1 cellular context compared by ENCODE assay signal in the genomic region with DNA sequence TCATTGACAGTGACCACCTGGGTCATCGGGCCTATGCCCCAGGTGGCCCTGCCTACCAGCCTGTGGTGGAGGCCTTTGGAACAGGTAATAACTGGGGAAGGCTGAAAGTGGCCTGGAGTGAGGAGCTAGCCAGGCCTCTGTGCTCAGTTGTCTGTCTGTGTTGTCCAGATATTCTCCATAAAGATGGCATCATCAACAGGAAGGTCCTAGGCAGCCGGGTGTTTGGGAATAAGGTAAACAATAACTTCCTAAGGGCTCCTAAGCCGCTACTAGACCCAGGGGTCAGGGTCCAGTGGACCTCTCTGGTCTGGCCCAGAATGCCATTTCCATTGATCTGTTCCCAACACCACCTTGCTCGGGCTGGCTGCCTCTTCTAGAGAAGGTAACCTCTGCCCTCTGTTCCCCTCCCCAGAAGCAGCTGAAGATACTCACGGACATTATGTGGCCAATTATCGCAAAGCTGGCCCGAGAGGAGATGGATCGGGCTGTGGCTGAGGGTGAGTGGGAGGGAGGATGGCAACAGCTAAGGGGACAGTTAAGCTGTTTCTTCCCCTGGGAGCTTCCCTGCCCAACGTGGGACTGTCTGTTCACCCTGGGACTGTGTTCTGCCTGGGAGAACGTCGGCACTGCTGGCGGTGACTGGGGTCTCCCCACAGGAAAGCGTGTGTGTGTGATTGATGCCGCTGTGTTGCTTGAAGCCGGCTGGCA.
TF ChIP-seq lines count a peak whose summit lies in the region.

No MANE protein-coding gene starts in this region.

TF ChIP-seq in HepG2, 621 proteins besides CTCF, POLR2A, EP300 and RAD21 (continued from another document and continues in another):
- TF ChIP-seq HIC2 (CRISPR knock-in tag; IDR thresholded peaks at IDR 0.05; ENCODE audit: low read depth) (peak; percentile 21; the same call in 1 of the 2 replicates), MED8 (CRISPR knock-in tag; IDR thresholded peaks at IDR 0.05; ENCODE audit: insufficient replicate concordance) (no peak), PTBP1 (IDR thresholded peaks at IDR 0.05; ENCODE audit: low read depth, low read length, poor library complexity, severe bottlenecking) (peak; percentile 21), HDAC6 (IDR thresholded peaks at IDR 0.05; ENCODE audit: low read depth, low read length) (no peak), IRF1 (CRISPR knock-in tag; IDR thresholded peaks at IDR 0.05; ENCODE audit: low read depth) (no peak), KDM2A (CRISPR knock-in tag; IDR thresholded peaks at IDR 0.05; ENCODE audit: borderline replicate concordance, low read depth) (peak; percentile 55; the same call in 1 of the 2 replicates), IRX3 (CRISPR knock-in tag; IDR thresholded peaks at IDR 0.05; ENCODE audit: borderline replicate concordance, low read depth) (no peak), TBP (CRISPR knock-in tag; IDR thresholded peaks at IDR 0.05) (no peak), ZNF678 (CRISPR knock-in tag; IDR thresholded peaks at IDR 0.05) (no peak), SKI (IDR thresholded peaks at IDR 0.05; ENCODE audit: partially characterized antibody) (peak; percentile 74), RORA (CRISPR knock-in tag; IDR thresholded peaks at IDR 0.05) (no peak), PCBP2 (optimal IDR thresholded peaks at IDR 0.05; ENCODE audit: low read depth, low read length, poor library complexity, severe bottlenecking) (no peak), TSC22D2 (CRISPR knock-in tag; IDR thresholded peaks at IDR 0.05; ENCODE audit: borderline replicate concordance) (no peak), ZNF44 (CRISPR knock-in tag; IDR thresholded peaks at IDR 0.05) (no peak), TERF1 (CRISPR knock-in tag; IDR thresholded peaks at IDR 0.05) (no peak), ZFP36 (IDR thresholded peaks at IDR 0.05; ENCODE audit: borderline replicate concordance, low read depth, low read length, partially characterized antibody) (no peak), ZNF34 (CRISPR knock-in tag; IDR thresholded peaks at IDR 0.05; ENCODE audit: borderline replicate concordance) (0 out of 2 replicates have a peak, but pooled peaks have one; percentile 22), AGO2 (optimal IDR thresholded peaks at IDR 0.05; ENCODE audit: low read depth, low read length) (no peak), KDM1A (CRISPR knock-in tag; IDR thresholded peaks at IDR 0.05) (peak; percentile 52; the same call in 1 of the 2 replicates), CENPX (CRISPR knock-in tag; IDR thresholded peaks at IDR 0.05) (no peak), ETV6 (CRISPR knock-in tag; conservative IDR thresholded peaks at IDR 0.05) (no peak), ZZZ3 (CRISPR knock-in tag; IDR thresholded peaks at IDR 0.05; ENCODE audit: borderline replicate concordance) (no peak), SAFB2 (CRISPR knock-in tag; IDR thresholded peaks at IDR 0.05; ENCODE audit: borderline replicate concordance, low read depth) (no peak), ZNF766 (CRISPR knock-in tag; IDR thresholded peaks at IDR 0.05; ENCODE audit: borderline replicate concordance) (0 out of 2 replicates have a peak, but pooled peaks have one; percentile 6), NFKBIZ (CRISPR knock-in tag; IDR thresholded peaks at IDR 0.05) (no peak), ZNF234 (CRISPR knock-in tag; conservative IDR thresholded peaks at IDR 0.05) (no peak), PHF8 (CRISPR knock-in tag; IDR thresholded peaks at IDR 0.05) (0 out of 2 replicates have a peak, but pooled peaks have one; percentile 29), PITX1 (CRISPR knock-in tag; IDR thresholded peaks at IDR 0.05) (peak; percentile 83), POLR2AphosphoS2 (IDR thresholded peaks at IDR 0.05; ENCODE audit: low read depth, low read length) (0 out of 2 replicates have a peak, but pooled peaks have one; percentile 22), ZSCAN20 (CRISPR knock-in tag; IDR thresholded peaks at IDR 0.05; ENCODE audit: borderline replicate concordance) (no peak), PRMT3 (CRISPR knock-in tag; IDR thresholded peaks at IDR 0.05; ENCODE audit: borderline replicate concordance, low read depth) (no peak), HNRNPH1 (optimal IDR thresholded peaks at IDR 0.05; ENCODE audit: low read depth, low read length) (no peak), ZNF230 (CRISPR knock-in tag; IDR thresholded peaks at IDR 0.05) (no peak), ZNF552 (CRISPR knock-in tag; IDR thresholded peaks at IDR 0.05; ENCODE audit: borderline replicate concordance) (no peak), KMT2B (CRISPR knock-in tag; IDR thresholded peaks at IDR 0.05) (peak; percentile 68; the same call in 1 of the 2 replicates), NAIF1 (CRISPR knock-in tag; IDR thresholded peaks at IDR 0.05; ENCODE audit: borderline replicate concordance) (no peak)
- TF ChIP-seq, protein P1, sequence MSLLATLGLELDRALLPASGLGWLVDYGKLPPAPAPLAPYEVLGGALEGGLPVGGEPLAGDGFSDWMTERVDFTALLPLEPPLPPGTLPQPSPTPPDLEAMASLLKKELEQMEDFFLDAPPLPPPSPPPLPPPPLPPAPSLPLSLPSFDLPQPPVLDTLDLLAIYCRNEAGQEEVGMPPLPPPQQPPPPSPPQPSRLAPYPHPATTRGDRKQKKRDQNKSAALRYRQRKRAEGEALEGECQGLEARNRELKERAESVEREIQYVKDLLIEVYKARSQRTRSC (CRISPR knock-in tag; IDR thresholded peaks at IDR 0.05; ENCODE audit: low read depth), result no peak
- TF ChIP-seq, protein P2, sequence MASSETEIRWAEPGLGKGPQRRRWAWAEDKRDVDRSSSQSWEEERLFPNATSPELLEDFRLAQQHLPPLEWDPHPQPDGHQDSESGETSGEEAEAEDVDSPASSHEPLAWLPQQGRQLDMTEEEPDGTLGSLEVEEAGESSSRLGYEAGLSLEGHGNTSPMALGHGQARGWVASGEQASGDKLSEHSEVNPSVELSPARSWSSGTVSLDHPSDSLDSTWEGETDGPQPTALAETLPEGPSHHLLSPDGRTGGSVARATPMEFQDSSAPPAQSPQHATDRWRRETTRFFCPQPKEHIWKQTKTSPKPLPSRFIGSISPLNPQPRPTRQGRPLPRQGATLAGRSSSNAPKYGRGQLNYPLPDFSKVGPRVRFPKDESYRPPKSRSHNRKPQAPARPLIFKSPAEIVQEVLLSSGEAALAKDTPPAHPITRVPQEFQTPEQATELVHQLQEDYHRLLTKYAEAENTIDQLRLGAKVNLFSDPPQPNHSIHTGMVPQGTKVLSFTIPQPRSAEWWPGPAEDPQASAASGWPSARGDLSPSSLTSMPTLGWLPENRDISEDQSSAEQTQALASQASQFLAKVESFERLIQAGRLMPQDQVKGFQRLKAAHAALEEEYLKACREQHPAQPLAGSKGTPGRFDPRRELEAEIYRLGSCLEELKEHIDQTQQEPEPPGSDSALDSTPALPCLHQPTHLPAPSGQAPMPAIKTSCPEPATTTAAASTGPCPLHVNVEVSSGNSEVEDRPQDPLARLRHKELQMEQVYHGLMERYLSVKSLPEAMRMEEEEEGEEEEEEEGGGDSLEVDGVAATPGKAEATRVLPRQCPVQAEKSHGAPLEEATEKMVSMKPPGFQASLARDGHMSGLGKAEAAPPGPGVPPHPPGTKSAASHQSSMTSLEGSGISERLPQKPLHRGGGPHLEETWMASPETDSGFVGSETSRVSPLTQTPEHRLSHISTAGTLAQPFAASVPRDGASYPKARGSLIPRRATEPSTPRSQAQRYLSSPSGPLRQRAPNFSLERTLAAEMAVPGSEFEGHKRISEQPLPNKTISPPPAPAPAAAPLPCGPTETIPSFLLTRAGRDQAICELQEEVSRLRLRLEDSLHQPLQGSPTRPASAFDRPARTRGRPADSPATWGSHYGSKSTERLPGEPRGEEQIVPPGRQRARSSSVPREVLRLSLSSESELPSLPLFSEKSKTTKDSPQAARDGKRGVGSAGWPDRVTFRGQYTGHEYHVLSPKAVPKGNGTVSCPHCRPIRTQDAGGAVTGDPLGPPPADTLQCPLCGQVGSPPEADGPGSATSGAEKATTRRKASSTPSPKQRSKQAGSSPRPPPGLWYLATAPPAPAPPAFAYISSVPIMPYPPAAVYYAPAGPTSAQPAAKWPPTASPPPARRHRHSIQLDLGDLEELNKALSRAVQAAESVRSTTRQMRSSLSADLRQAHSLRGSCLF (CRISPR knock-in tag; IDR thresholded peaks at IDR 0.05; ENCODE audit: borderline replicate concordance), result no peak
- TF ChIP-seq, protein P3, sequence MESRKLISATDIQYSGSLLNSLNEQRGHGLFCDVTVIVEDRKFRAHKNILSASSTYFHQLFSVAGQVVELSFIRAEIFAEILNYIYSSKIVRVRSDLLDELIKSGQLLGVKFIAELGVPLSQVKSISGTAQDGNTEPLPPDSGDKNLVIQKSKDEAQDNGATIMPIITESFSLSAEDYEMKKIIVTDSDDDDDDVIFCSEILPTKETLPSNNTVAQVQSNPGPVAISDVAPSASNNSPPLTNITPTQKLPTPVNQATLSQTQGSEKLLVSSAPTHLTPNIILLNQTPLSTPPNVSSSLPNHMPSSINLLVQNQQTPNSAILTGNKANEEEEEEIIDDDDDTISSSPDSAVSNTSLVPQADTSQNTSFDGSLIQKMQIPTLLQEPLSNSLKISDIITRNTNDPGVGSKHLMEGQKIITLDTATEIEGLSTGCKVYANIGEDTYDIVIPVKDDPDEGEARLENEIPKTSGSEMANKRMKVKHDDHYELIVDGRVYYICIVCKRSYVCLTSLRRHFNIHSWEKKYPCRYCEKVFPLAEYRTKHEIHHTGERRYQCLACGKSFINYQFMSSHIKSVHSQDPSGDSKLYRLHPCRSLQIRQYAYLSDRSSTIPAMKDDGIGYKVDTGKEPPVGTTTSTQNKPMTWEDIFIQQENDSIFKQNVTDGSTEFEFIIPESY (CRISPR knock-in tag; IDR thresholded peaks at IDR 0.05), result peak; percentile 71; the same call in 1 of the 2 replicates
- TF ChIP-seq, protein P4, sequence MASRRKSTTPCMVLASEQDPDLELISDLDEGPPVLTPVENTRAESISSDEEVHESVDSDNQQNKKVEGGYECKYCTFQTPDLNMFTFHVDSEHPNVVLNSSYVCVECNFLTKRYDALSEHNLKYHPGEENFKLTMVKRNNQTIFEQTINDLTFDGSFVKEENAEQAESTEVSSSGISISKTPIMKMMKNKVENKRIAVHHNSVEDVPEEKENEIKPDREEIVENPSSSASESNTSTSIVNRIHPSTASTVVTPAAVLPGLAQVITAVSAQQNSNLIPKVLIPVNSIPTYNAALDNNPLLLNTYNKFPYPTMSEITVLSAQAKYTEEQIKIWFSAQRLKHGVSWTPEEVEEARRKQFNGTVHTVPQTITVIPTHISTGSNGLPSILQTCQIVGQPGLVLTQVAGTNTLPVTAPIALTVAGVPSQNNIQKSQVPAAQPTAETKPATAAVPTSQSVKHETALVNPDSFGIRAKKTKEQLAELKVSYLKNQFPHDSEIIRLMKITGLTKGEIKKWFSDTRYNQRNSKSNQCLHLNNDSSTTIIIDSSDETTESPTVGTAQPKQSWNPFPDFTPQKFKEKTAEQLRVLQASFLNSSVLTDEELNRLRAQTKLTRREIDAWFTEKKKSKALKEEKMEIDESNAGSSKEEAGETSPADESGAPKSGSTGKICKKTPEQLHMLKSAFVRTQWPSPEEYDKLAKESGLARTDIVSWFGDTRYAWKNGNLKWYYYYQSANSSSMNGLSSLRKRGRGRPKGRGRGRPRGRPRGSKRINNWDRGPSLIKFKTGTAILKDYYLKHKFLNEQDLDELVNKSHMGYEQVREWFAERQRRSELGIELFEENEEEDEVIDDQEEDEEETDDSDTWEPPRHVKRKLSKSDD (CRISPR knock-in tag; IDR thresholded peaks at IDR 0.05; ENCODE audit: low read depth), result no peak
- TF ChIP-seq, protein P5, sequence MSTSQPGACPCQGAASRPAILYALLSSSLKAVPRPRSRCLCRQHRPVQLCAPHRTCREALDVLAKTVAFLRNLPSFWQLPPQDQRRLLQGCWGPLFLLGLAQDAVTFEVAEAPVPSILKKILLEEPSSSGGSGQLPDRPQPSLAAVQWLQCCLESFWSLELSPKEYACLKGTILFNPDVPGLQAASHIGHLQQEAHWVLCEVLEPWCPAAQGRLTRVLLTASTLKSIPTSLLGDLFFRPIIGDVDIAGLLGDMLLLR (CRISPR knock-in tag; IDR thresholded peaks at IDR 0.05), result peak; percentile 24; the same call in 1 of the 2 replicates
- TF ChIP-seq, protein P6, sequence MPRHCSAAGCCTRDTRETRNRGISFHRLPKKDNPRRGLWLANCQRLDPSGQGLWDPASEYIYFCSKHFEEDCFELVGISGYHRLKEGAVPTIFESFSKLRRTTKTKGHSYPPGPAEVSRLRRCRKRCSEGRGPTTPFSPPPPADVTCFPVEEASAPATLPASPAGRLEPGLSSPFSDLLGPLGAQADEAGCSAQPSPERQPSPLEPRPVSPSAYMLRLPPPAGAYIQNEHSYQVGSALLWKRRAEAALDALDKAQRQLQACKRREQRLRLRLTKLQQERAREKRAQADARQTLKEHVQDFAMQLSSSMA (CRISPR knock-in tag; IDR thresholded peaks at IDR 0.05), result no peak
- TF ChIP-seq, protein P7, sequence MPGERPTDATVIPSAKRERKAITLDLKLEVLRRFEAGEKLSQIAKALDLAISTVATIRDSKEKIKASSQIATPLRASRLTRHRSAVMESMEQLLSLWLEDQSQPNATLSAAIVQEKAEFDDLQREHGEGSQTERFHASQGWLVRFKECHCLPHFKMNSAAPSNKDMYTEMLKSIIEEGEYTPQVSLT (CRISPR knock-in tag; IDR thresholded peaks at IDR 0.05; ENCODE audit: borderline replicate concordance, low read depth), result no peak
